ENCODE assay signal across 1 cellular context in genomic region chr2:215579809-215580208, GRCh38.
TF ChIP-seq lines count a peak whose summit lies in the region.

No MANE protein-coding gene starts in this region.

TF ChIP-seq in H1, 55 proteins besides CTCF, POLR2A, EP300 and RAD21 (continued from another document):
- TF ChIP-seq ATF2 (IDR thresholded peaks at IDR 0.05; ENCODE audit: low read length) (no peak), POLR2AphosphoS5 (IDR thresholded peaks at IDR 0.05; ENCODE audit: low read depth, low read length) (no peak), SP4 (IDR thresholded peaks at IDR 0.05; ENCODE audit: low read length) (no peak)
